ENCODE assay signal across 9 cellular contexts in the genomic region with DNA sequence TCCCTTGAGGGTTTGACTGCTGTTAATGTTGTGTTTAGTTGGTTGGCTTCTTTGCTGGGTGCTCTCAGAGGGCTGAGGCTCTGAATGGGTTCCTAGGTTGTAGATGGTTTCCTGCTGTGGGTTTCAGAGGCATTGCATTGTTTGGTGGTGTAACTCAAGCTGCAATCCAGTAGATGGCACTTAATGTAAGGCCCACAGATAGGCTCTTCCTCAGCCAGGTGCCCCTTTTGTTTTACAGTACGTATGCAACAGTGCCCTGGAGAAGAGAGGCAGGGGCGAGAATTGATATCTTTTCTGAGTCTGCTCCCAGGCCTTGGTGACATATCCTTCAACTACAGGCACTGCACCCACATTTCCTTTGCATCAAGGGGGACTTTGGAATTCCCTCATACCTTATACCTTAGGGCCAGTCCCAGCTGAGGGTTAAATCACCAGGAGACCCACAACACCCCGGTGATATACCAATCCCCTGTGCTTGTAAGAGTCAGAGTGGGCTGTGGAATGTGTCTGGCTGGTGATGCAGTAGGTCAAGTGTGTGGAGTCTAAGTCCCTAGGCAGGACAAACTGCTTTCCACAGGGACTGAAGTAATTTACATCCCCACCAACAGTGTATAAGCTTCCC. TPM values are rescaled to one million over a fixed set of nuclear protein-coding genes. Genes with fewer than 3 reads are reported as not detected.
DNase-seq lines count a peak whose midpoint lies in the region; ATAC-seq and TF ChIP-seq lines count a peak whose summit lies in the region.
"Had no signal": no experiment of that assay in that cellular context is flagged by ENCODE, and none has a peak within 500 bp of the region (broad histone marks: within the 10 kb centered on the region; RNA-seq: fewer than 3 reads in every experiment).

No MANE protein-coding gene starts in this region.

- ATAC-seq in GM18867 (IDR thresholded peaks at IDR 0.05; ENCODE audit: unreplicated experiment) = peak; percentile 91
- ATAC-seq in HG02970 (IDR thresholded peaks at IDR 0.05; ENCODE audit: low FRiP score, unreplicated experiment) = peak; percentile 62
- ATAC-seq in effector memory CD8-positive, alpha-beta T cell (replicated peaks) = peak; percentile 32
- ATAC-seq in CD8-positive, alpha-beta T cell = no peak

- TF ChIP-seq CTCF in BJ (IDR thresholded peaks at IDR 0.05; ENCODE audit: insufficient read depth, low read depth, low read length) = peak; percentile 4; the same call in 1 of the 2 replicates
- no peak for TF ChIP-seq CTCF in CD8-positive, alpha-beta T cell (IDR thresholded peaks at IDR 0.05)

- H3K4me1 ChIP-seq in CD8-positive, alpha-beta T cell (ENCODE audit: insufficient read depth, low read length) = peaks cover 3% of the 10 kb centered on the region

- DNase-seq in BJ (ENCODE audit: low read depth) = no peak
- DNase-seq in NCI-H2107 (lab: John Stamatoyannopoulos, UW) = peak; percentile 25
- DNase-seq in effector memory CD8-positive, alpha-beta T cell = no peak
- DNase-seq in UCSD-AML1 (lab: John Stamatoyannopoulos, UW; ENCODE audit: unreplicated experiment) = no peak
- DNase-seq in DMS79 (lab: John Stamatoyannopoulos, UW) = no peak
- no peak for DNase-seq in CD8-positive, alpha-beta T cell

- no peaks in the 10 kb centered on the region for H3K9me3 Mint-ChIP-seq in effector memory CD8-positive, alpha-beta T cell
- H3K9me3 Mint-ChIP-seq in CD8-positive, alpha-beta T cell = no peaks in the 10 kb centered on the region

- H3K27me3 ChIP-seq in BJ (ENCODE audit: control insufficient read depth, insufficient read depth, low read length) = peaks cover 19% of the 10 kb centered on the region
- H3K27me3 ChIP-seq in CD8-positive, alpha-beta T cell (ENCODE audit: insufficient read depth, low read length) = no peaks in the 10 kb centered on the region

- no peak overlapping the region for H3K4me3 Mint-ChIP-seq in effector memory CD8-positive, alpha-beta T cell
- H3K4me3 Mint-ChIP-seq in CD8-positive, alpha-beta T cell = no peak overlapping the region

- H3K27me3 Mint-ChIP-seq in effector memory CD8-positive, alpha-beta T cell = peaks cover 28 to 52% of the 10 kb centered on the region in 2 donors
- H3K27me3 Mint-ChIP-seq in CD8-positive, alpha-beta T cell (ENCODE audit: low read depth) = peaks cover 8% of the 10 kb centered on the region

- H3K27ac ChIP-seq in CD8-positive, alpha-beta T cell (ENCODE audit: low read depth, low read length) = no peak overlapping the region
- H3K27ac ChIP-seq: epithelial cell of prostate had no signal

- CTCF ChIA-PET in BJ (lab: Yijun Ruan, JAX) = interaction anchor here (0.5 to 2.2 kb wide), 3 partner anchors 13 to 944 kb away, joined by 3 to 10 read pairs (median 4); no protein-coding TSS in a partner anchor
- CTCF ChIA-PET in CD8-positive, alpha-beta T cell (lab: Charles Lee) = interaction anchor here (3.2 kb wide), 1 partner anchor 9 kb away, joined by 8 read pairs; no protein-coding TSS in a partner anchor

- H3K36me3 ChIP-seq in BJ (ENCODE audit: control insufficient read depth, insufficient read depth, low read length) = no peaks in the 10 kb centered on the region
- no peaks in the 10 kb centered on the region for H3K36me3 ChIP-seq in CD8-positive, alpha-beta T cell (ENCODE audit: insufficient read depth, low read length)

- H3K4me3 ChIP-seq in BJ (ENCODE audit: low read depth, low read length) = no peak overlapping the region
- no peak overlapping the region for H3K4me3 ChIP-seq in CD8-positive, alpha-beta T cell (ENCODE audit: low read depth, low read length)

- H3K9me3 ChIP-seq in CD8-positive, alpha-beta T cell (ENCODE audit: low read length) = no peaks in the 10 kb centered on the region

- H3K4me1 Mint-ChIP-seq in effector memory CD8-positive, alpha-beta T cell (ENCODE audit: low read depth in 2 of 2) = peaks cover 6 to 11% of the 10 kb centered on the region in 2 donors
- H3K4me1 Mint-ChIP-seq in CD8-positive, alpha-beta T cell (ENCODE audit: low read depth) = no peaks in the 10 kb centered on the region

- no peak overlapping the region for H3K27ac Mint-ChIP-seq in effector memory CD8-positive, alpha-beta T cell
- H3K27ac Mint-ChIP-seq in CD8-positive, alpha-beta T cell = no peak overlapping the region

- intact Hi-C loops in CD8-positive, alpha-beta T cell (cut with DNase I, micrococcal nuclease) = loop anchor here (10.0 kb wide), 2 partner anchors 231 to 621 kb away; a partner anchor contains a TSS

- POLR2A ChIA-PET in BJ (lab: Charles Lee) = no interaction called here
- POLR2A ChIA-PET in CD8-positive, alpha-beta T cell (lab: Charles Lee) = no interaction called here

- no peaks in the 10 kb centered on the region for H3K36me3 Mint-ChIP-seq in effector memory CD8-positive, alpha-beta T cell (ENCODE audit: insufficient read depth)
- H3K36me3 Mint-ChIP-seq in CD8-positive, alpha-beta T cell = no peaks in the 10 kb centered on the region

RNA-seq across cellular contexts. Expression of a gene that starts 7.0 kb away (rescaled TPM):
- not detected in 2 replicates for polyA plus RNA-seq in BJ (2011; rRNA removed)
- not detected in 2 replicates for polyA minus RNA-seq in BJ (2011; rRNA and poly(A)+ RNA removed)
- total RNA-seq in CD8-positive, alpha-beta T cell = not detected
